Comparison of ENCODE assay signal across 12 cellular contexts in the genomic region with DNA sequence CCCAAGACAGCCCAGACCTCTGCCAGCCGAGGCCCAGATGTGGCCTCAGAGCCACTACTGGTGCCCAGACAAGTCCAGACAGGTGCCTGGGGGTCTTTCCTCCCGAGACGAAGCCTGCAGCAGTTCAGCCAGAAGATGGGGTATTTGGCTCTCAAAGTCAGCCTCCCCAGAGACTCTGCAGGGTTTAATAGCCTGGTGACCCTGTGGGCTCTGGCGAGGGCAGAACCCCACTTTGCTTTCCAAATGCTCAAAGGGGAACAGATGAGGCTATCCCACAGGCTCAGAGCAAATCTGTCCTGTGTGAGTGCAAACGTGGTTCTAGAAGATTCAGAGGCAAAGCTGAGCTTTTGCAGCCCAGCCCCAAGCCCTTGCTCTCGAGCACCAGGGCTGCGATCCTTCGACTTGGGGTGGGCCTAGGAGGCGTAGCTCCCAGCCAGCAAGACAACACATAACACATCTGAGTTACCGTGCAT.
DNase-seq lines count a peak whose midpoint lies in the region; ATAC-seq and TF ChIP-seq lines count a peak whose summit lies in the region.
"Had no signal": no experiment of that assay in that cellular context is flagged by ENCODE, and none has a peak within 500 bp of the region (broad histone marks: within the 10 kb centered on the region; RNA-seq: fewer than 3 reads in every experiment).

No MANE protein-coding gene starts in this region.

- no peaks in the 10 kb centered on the region for H3K9me2 ChIP-seq in Karpas-422 (replicated peaks; ENCODE audit: insufficient read depth, low read length)

- intact Hi-C loops in dorsolateral prefrontal cortex (cut with DNase I) = loop anchor here (10.0 kb wide), 2 partner anchors 88 to 118 kb away; no protein-coding TSS in a partner anchor

- DNase-seq in AG10803 (ENCODE audit: low read depth) (no peak), Karpas-422 (peak; percentile 81), dorsolateral prefrontal cortex (no peak), trophoblast cell (no peak), iPS-NIHi7 (ENCODE audit: extremely low spot score) (no peak), SIG-M5 treated with dmso at 0.1 percent for 504 hours (lab: John Stamatoyannopoulos, UW; ENCODE audit: unreplicated experiment) (no peak)
- no peak for DNase-seq in activated CD4-positive, alpha-beta T cell treated with anti-CD3 and anti-CD28 coated beads, Interleukin-2, amount 50 U/mL, for 4 hours
- DNase-seq: AML-193; NCI-H1436 treated with DMSO at 0.1 percent for 48 hours; stimulated activated CD4-positive, alpha-beta T cell treated with anti-CD3 and anti-CD28 coated beads, Interleukin-4, amount 100 ng/mL, for 1 hour; testis had no signal

- peak overlapping the region; percentile 30 for H4K8ac ChIP-seq in trophoblast cell (ENCODE audit: low read depth, low read length)

- peaks cover 80% of the 10 kb centered on the region for H3K4me1 ChIP-seq in Karpas-422 (ENCODE audit: low read length)
- peaks cover 38 to 40% of the 10 kb centered on the region in 2 experiments for H3K4me1 ChIP-seq in trophoblast cell (ENCODE audit: control insufficient read depth in 1 of 2, insufficient read depth in 2 of 2, low read length in 2 of 2)

- peaks cover 3% of the 10 kb centered on the region; the same call in 1 of the 2 replicates for H4K20me1 ChIP-seq in Karpas-422 (ENCODE audit: insufficient read depth, low read depth, low read length)

- peak overlapping the region; percentile 74 for H3K4me2 ChIP-seq in Karpas-422 (ENCODE audit: low read depth, low read length, poor library complexity, severe bottlenecking)
- no peak overlapping the region for H3K4me2 ChIP-seq in trophoblast cell (ENCODE audit: low read length)

- H3K79me2 ChIP-seq in Karpas-422 (ENCODE audit: low read length) = peaks cover 83% of the 10 kb centered on the region
- H3K79me2 ChIP-seq in trophoblast cell (ENCODE audit: control insufficient read depth, insufficient read depth, low read length, poor library complexity) = peaks cover 28% of the 10 kb centered on the region

- H3K23ac ChIP-seq in trophoblast cell (ENCODE audit: low read length) = no peak overlapping the region

- H3K9ac ChIP-seq in Karpas-422 (ENCODE audit: low read length) = peak overlapping the region; percentile 96
- H3K9ac ChIP-seq in trophoblast cell (ENCODE audit: low read length) = no peak overlapping the region

- H3K27ac ChIP-seq in Karpas-422 (ENCODE audit: low read length) (peak overlapping the region; percentile 93), dorsolateral prefrontal cortex (peak overlapping the region in 52 of 59 donors; percentile 1 to 82 (median 53)), trophoblast cell (ENCODE audit: low read depth, low read length) (peak overlapping the region; percentile 90)
- H3K27ac ChIP-seq: testis had no signal

- ATAC-seq in HG03045 (IDR thresholded peaks at IDR 0.05; ENCODE audit: unreplicated experiment) = no peak

- H3K4me3 ChIP-seq in AG10803 (ENCODE audit: low read length) (peak overlapping the region; percentile 20), Karpas-422 (ENCODE audit: low read length) (peak overlapping the region; percentile 96), dorsolateral prefrontal cortex (no peak overlapping the region), trophoblast cell (ENCODE audit: low read depth, low read length) (no peak overlapping the region)
- H3K4me3 ChIP-seq: testis had no signal

- peak overlapping the region; percentile 6 for H3K14ac ChIP-seq in trophoblast cell (ENCODE audit: low read length)

- H3K79me1 ChIP-seq in trophoblast cell (ENCODE audit: low read length) = peaks cover 40% of the 10 kb centered on the region

- peak overlapping the region; percentile 50 for H2BK5ac ChIP-seq in trophoblast cell (ENCODE audit: low read depth, low read length, poor library complexity)

- no peak for TF ChIP-seq CTCF in AG10803 (conservative IDR thresholded peaks at IDR 0.05; ENCODE audit: low read length)
- no peak for TF ChIP-seq CTCF in dorsolateral prefrontal cortex (IDR thresholded peaks at IDR 0.05 in 54 of 56, conservative IDR thresholded peaks at IDR 0.05 in 2 of 56; ENCODE audit: low read depth in 1 of 56, partially characterized antibody in 56 of 56)

- H3K9me3 ChIP-seq in Karpas-422 (ENCODE audit: low read length) (no peaks in the 10 kb centered on the region), trophoblast cell (ENCODE audit: insufficient read depth, low read depth, low read length) (peaks cover 2% of the 10 kb centered on the region)
- H3K9me3 ChIP-seq: testis had no signal

- no peaks in the 10 kb centered on the region for H3K36me3 ChIP-seq in Karpas-422 (ENCODE audit: insufficient read depth, low read length)
- H3K36me3 ChIP-seq in trophoblast cell (ENCODE audit: control insufficient read depth in 1 of 2, insufficient read depth in 2 of 2, low read length in 2 of 2) = no peaks in the 10 kb centered on the region

- peak overlapping the region; percentile 56 for H3K4ac ChIP-seq in trophoblast cell (ENCODE audit: low read depth, low read length)

- peak overlapping the region; percentile 67 for H2BK12ac ChIP-seq in trophoblast cell (ENCODE audit: low read length)

- peak overlapping the region; percentile 23 for H2BK120ac ChIP-seq in trophoblast cell (ENCODE audit: insufficient read depth, low read length, poor library complexity)

- peak overlapping the region; percentile 88 for H3K18ac ChIP-seq in trophoblast cell (ENCODE audit: low read length)

- H2AK5ac ChIP-seq in trophoblast cell (ENCODE audit: low read length) = no peak overlapping the region

- no peaks in the 10 kb centered on the region for H3K27me3 ChIP-seq in Karpas-422 (ENCODE audit: low read length)
- no peaks in the 10 kb centered on the region for H3K27me3 ChIP-seq in dorsolateral prefrontal cortex
- no peaks in the 10 kb centered on the region for H3K27me3 ChIP-seq in trophoblast cell (ENCODE audit: insufficient read depth, low read length)
- H3K27me3 ChIP-seq: testis had no signal

- H2AFZ ChIP-seq in Karpas-422 (ENCODE audit: low read length) = no peak overlapping the region
- H2AFZ ChIP-seq in trophoblast cell (ENCODE audit: insufficient read depth, low read length, poor library complexity) = no peak overlapping the region

- WGBS in trophoblast cell (ENCODE audit: extremely low coverage, insufficient coverage, insufficient read length) = no CpG with 5 or more reads among the region's 10 CpGs

- peak overlapping the region; percentile 75 for H4K91ac ChIP-seq in trophoblast cell (ENCODE audit: low read depth, low read length)

- H4K12ac ChIP-seq in trophoblast cell (ENCODE audit: low read depth, low read length) = no peak overlapping the region

Comparison
In these comparisons a context has a peak if more than half of its experiments do, and no peak if none do; other contexts are left out.
1. H3K4me3 ChIP-seq: peak in AG10803 (single experiment) and Karpas-422 (single experiment); none in dorsolateral prefrontal cortex (0 of 59) and trophoblast cell (single experiment).
2. Peak in every context shown above with its lines, with median percentiles within 50 percentile points of each other: H3K27ac ChIP-seq.